8 cellular contexts compared by ENCODE assay signal in the genomic region with DNA sequence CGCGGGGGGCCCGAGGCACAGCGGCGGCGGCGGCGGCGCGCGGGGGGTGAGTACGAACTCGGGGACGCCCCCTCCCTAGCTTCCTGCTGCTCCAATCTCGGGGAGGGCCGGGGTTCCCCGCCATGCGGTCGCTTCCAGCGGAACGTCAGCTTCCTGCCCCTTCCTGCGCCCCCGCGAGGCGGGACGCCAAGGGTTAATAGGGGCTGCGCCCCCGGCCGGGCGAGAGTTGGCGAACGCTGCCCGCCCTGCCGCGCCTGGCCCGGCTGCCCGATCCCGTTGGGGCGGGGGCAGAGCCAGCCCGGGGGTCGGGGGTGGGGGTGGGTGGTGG. TPM values are rescaled to one million over a fixed set of nuclear protein-coding genes. Genes with fewer than 3 reads are reported as not detected.
A peak's percentile ranks its signal among the peaks of the same experiment; 100 is the strongest.
DNase-seq lines count a peak whose midpoint lies in the region; ATAC-seq and TF ChIP-seq lines count a peak whose summit lies in the region.

No MANE protein-coding gene starts in this region.

- no peaks in the 10 kb centered on the region for H3K36me3 Mint-ChIP-seq in activated T-cell treated with anti-CD3 and anti-CD28 coated beads, Interleukin-2, amount 50 U/mL, for 72 hours (ENCODE audit: insufficient read depth in 2 of 2)

- H3K27ac ChIP-seq in HEK293 (ENCODE audit: extremely low read depth, low read depth, low read length) (peak overlapping the region; percentile 56; the same call in 1 of the 2 replicates), iPS DF 6.9 (ENCODE audit: low read length) (no peak overlapping the region)

- H3K9me3 Mint-ChIP-seq in activated T-cell treated with anti-CD3 and anti-CD28 coated beads, Interleukin-2, amount 50 U/mL, for 72 hours = no peaks in the 10 kb centered on the region

- H3K4me3 Mint-ChIP-seq in activated T-cell treated with anti-CD3 and anti-CD28 coated beads, Interleukin-2, amount 50 U/mL, for 72 hours = peak overlapping the region; percentile 81 to 94

- in situ Hi-C loops in G401 (cut with HindIII; ENCODE audit: low sequenced_read_pairs) = no loop called here

- H3K36me3 ChIP-seq in HEK293 (ENCODE audit: control insufficient read depth in 2 of 2, insufficient read depth in 1 of 2, low read length in 2 of 2) = no peaks in the 10 kb centered on the region
- no peaks in the 10 kb centered on the region for H3K36me3 ChIP-seq in iPS DF 6.9 (ENCODE audit: control insufficient read depth, insufficient read depth, low read length)

- CTCF ChIA-PET in HEK293 (lab: Yijun Ruan, JAX) = interaction anchor here (0.6 to 2.8 kb wide), 18 partner anchors 8 to 750 kb away, joined by 3 to 15 read pairs (median 4); no protein-coding TSS in a partner anchor

- H3K4me1 Mint-ChIP-seq in activated T-cell treated with anti-CD3 and anti-CD28 coated beads, Interleukin-2, amount 50 U/mL, for 72 hours (ENCODE audit: low read depth) = peaks cover 17% of the 10 kb centered on the region

- H3K4me1 ChIP-seq in HEK293 (ENCODE audit: control insufficient read depth, insufficient read depth, low read length) (no peaks in the 10 kb centered on the region; the same call in 1 of the 2 replicates), iPS DF 6.9 (ENCODE audit: control insufficient read depth, insufficient read depth, low read length) (peaks cover 8% of the 10 kb centered on the region)

- peaks cover 53% of the 10 kb centered on the region for H3K27me3 Mint-ChIP-seq in activated T-cell treated with anti-CD3 and anti-CD28 coated beads, Interleukin-2, amount 50 U/mL, for 72 hours (ENCODE audit: low read depth)

- no peaks in the 10 kb centered on the region for H3K9me3 ChIP-seq in HEK293 (ENCODE audit: control insufficient read depth, insufficient read depth, low read depth, low read length)
- no peaks in the 10 kb centered on the region for H3K9me3 ChIP-seq in iPS DF 6.9 (ENCODE audit: control insufficient read depth, insufficient read depth, low read length)

- peak; percentile 9 to 25 for ATAC-seq in activated T-cell treated with anti-CD3 and anti-CD28 coated beads, Interleukin-2, amount 50 U/mL, for 72 hours (replicated peaks in 1 of 2)
- ATAC-seq in GM19395 (IDR thresholded peaks at IDR 0.05; ENCODE audit: unreplicated experiment) (no peak), GM19397 (IDR thresholded peaks at IDR 0.05; ENCODE audit: unreplicated experiment) (no peak), HG03097 (IDR thresholded peaks at IDR 0.05; ENCODE audit: low FRiP score, unreplicated experiment) (no peak)

- H3K27ac Mint-ChIP-seq in activated T-cell treated with anti-CD3 and anti-CD28 coated beads, Interleukin-2, amount 50 U/mL, for 72 hours = no peak overlapping the region

- peaks cover 12% of the 10 kb centered on the region for H3K27me3 ChIP-seq in iPS DF 6.9 (ENCODE audit: control insufficient read depth, insufficient read depth, low read length)

- no CpG with 5 or more reads among the region's 41 CpGs for WGBS in iPS DF 6.9 (ENCODE audit: insufficient coverage, insufficient read length)

- peak; percentile 27 to 32 for DNase-seq in activated T-cell treated with anti-CD3 and anti-CD28 coated beads, Interleukin-2, amount 50 U/mL, for 72 hours
- DNase-seq in iPS DF 6.9 (ENCODE audit: low read depth, low spot score) (no peak), G401 (ENCODE audit: low spot score) (no peak)
- peak; percentile 6 for DNase-seq in stimulated activated CD4-positive, alpha-beta T cell treated with anti-CD3 and anti-CD28 coated beads, Interleukin-2, amount 100 ng/mL, for 4 hours (ENCODE audit: low read depth)

- peak overlapping the region; percentile 66 for H3K4me3 ChIP-seq in HEK293 (ENCODE audit: low read depth, low read length)
- peak overlapping the region; percentile 69 for H3K4me3 ChIP-seq in iPS DF 6.9 (ENCODE audit: low read length)

- 0 out of 2 replicates have a peak, but pooled peaks have one; percentile 28 for TF ChIP-seq CTCF in HEK293 (tag by site-specific recombination; IDR thresholded peaks at IDR 0.05)

- POLR2A ChIA-PET in HEK293 (lab: Yijun Ruan, JAX) = interaction anchor here (1.2 to 1.7 kb wide), 3 partner anchors 22 to 135 kb away, joined by 3 to 7 read pairs (median 3); no protein-coding TSS in a partner anchor

TF ChIP-seq in HEK293, 187 proteins besides CTCF, POLR2A, EP300 and RAD21:
- peak; percentile 45; the same call in 1 of the 2 replicates for TF ChIP-seq ZFHX2 (tag by site-specific recombination; conservative IDR thresholded peaks at IDR 0.05)
- TF ChIP-seq, protein P1, sequence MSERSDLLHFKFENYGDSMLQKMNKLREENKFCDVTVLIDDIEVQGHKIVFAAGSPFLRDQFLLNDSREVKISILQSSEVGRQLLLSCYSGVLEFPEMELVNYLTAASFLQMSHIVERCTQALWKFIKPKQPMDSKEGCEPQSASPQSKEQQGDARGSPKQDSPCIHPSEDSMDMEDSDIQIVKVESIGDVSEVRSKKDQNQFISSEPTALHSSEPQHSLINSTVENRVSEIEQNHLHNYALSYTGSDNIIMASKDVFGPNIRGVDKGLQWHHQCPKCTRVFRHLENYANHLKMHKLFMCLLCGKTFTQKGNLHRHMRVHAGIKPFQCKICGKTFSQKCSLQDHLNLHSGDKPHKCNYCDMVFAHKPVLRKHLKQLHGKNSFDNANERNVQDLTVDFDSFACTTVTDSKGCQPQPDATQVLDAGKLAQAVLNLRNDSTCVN (tag by site-specific recombination; optimal IDR thresholded peaks at IDR 0.05) = peak; percentile 53
- TF ChIP-seq, protein P2, sequence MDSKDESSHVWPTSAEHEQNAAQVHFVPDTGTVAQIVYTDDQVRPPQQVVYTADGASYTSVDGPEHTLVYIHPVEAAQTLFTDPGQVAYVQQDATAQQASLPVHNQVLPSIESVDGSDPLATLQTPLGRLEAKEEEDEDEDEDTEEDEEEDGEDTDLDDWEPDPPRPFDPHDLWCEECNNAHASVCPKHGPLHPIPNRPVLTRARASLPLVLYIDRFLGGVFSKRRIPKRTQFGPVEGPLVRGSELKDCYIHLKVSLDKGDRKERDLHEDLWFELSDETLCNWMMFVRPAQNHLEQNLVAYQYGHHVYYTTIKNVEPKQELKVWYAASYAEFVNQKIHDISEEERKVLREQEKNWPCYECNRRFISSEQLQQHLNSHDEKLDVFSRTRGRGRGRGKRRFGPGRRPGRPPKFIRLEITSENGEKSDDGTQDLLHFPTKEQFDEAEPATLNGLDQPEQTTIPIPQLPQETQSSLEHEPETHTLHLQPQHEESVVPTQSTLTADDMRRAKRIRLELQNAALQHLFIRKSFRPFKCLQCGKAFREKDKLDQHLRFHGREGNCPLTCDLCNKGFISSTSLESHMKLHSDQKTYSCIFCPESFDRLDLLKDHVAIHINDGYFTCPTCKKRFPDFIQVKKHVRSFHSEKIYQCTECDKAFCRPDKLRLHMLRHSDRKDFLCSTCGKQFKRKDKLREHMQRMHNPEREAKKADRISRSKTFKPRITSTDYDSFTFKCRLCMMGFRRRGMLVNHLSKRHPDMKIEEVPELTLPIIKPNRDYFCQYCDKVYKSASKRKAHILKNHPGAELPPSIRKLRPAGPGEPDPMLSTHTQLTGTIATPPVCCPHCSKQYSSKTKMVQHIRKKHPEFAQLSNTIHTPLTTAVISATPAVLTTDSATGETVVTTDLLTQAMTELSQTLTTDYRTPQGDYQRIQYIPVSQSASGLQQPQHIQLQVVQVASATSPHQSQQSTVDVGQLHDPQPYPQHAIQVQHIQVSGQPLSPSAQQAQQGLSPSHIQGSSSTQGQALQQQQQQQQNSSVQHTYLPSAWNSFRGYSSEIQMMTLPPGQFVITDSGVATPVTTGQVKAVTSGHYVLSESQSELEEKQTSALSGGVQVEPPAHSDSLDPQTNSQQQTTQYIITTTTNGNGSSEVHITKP (tag by site-specific recombination; IDR thresholded peaks at IDR 0.05) = peak; percentile 68
- TF ChIP-seq GLIS2 (tag by site-specific recombination; IDR thresholded peaks at IDR 0.05) = peak; percentile 56; the same call in 1 of the 2 replicates
- TF ChIP-seq ZBTB1 (tag by site-specific recombination; IDR thresholded peaks at IDR 0.05) = no peak
- peak; percentile 59 for TF ChIP-seq ZIC2 (tag by site-specific recombination; IDR thresholded peaks at IDR 0.05)
- TF ChIP-seq KLF8 (tag by site-specific recombination; IDR thresholded peaks at IDR 0.05) = no peak
- peak; percentile 69; the same call in 1 of the 2 replicates for TF ChIP-seq GLIS1 (tag by site-specific recombination; IDR thresholded peaks at IDR 0.05)

RNA-seq across cellular contexts. Expression of a gene that starts 0.6 kb away (rescaled TPM):
- total RNA-seq in activated T-cell treated with anti-CD3 and anti-CD28 coated beads, Interleukin-2, amount 50 U/mL, for 72 hours = 1 to 10 TPM; 1.3 to 2.4 TPM
- 2.8 and 3.1 TPM in 2 replicates for total RNA-seq in G401 (2014; rRNA removed; shearing (Covaris generic))

RNA-seq across cellular contexts. Expression of a gene that starts 56.8 kb away (rescaled TPM):
- total RNA-seq in activated T-cell treated with anti-CD3 and anti-CD28 coated beads, Interleukin-2, amount 50 U/mL, for 72 hours = not detected
- total RNA-seq in G401 (2014; rRNA removed; shearing (Covaris generic)) = 0.27 and 1.0 TPM in 2 replicates

Comparison
In these comparisons a context has a peak if more than half of its experiments do, and no peak if none do; other contexts are left out.
1. ATAC-seq: peak in activated T-cell treated with anti-CD3 and anti-CD28 coated beads, Interleukin-2, amount 50 U/mL, for 72 hours (2 of 2); none in GM19395 (single experiment), GM19397 (single experiment) and HG03097 (single experiment).
2. DNase-seq: peak in activated T-cell treated with anti-CD3 and anti-CD28 coated beads, Interleukin-2, amount 50 U/mL, for 72 hours (2 of 2) and stimulated activated CD4-positive, alpha-beta T cell treated with anti-CD3 and anti-CD28 coated beads, Interleukin-2, amount 100 ng/mL, for 4 hours (single experiment); none in iPS DF 6.9 (single experiment) and G401 (single experiment).